In genomic region chr11:121291896-121292502, GRCh38 we compare ENCODE assay signal across 8 cellular contexts. TPM values are rescaled to one million over a fixed set of nuclear protein-coding genes. Genes with fewer than 3 reads are reported as not detected.
A peak's percentile ranks its signal among the peaks of the same experiment; 100 is the strongest.
DNase-seq lines count a peak whose midpoint lies in the region; ATAC-seq lines count a peak whose summit lies in the region.

No MANE protein-coding gene starts in this region.

- peaks cover 0 to 17% (median 0%) of the 10 kb centered on the region in 5 donors for H3K27me3 Mint-ChIP-seq in naive thymus-derived CD4-positive, alpha-beta T cell

- no peaks in the 10 kb centered on the region for H3K4me1 ChIP-seq in SJCRH30
- H3K4me1 ChIP-seq in naive thymus-derived CD4-positive, alpha-beta T cell (ENCODE audit: control insufficient read depth in 2 of 2, insufficient read depth in 2 of 2, low read length in 2 of 2) = peaks cover 6 to 18% of the 10 kb centered on the region in 2 donors

- H3K27ac Mint-ChIP-seq in naive thymus-derived CD4-positive, alpha-beta T cell = peak overlapping the region; percentile 88 to 100 (median 99)

- peak overlapping the region; percentile 72 for H3K4me3 ChIP-seq in SJCRH30
- peak overlapping the region; percentile 72 for H3K4me3 ChIP-seq in naive thymus-derived CD4-positive, alpha-beta T cell (ENCODE audit: low read length)

- no peak overlapping the region; the same call in 1 of the 2 replicates for H3K27ac ChIP-seq in SJCRH30
- H3K27ac ChIP-seq in epithelial cell of prostate = peak overlapping the region; percentile 67
- peak overlapping the region; percentile 95 for H3K27ac ChIP-seq in naive thymus-derived CD4-positive, alpha-beta T cell (ENCODE audit: low read depth, low read length)

- H3K4me3 Mint-ChIP-seq in naive thymus-derived CD4-positive, alpha-beta T cell = peak overlapping the region; percentile 90 to 100 (median 94)

- H3K36me3 Mint-ChIP-seq in naive thymus-derived CD4-positive, alpha-beta T cell = peaks cover 0 to 17% (median 6%) of the 10 kb centered on the region in 5 donors

- H3K9me3 Mint-ChIP-seq in naive thymus-derived CD4-positive, alpha-beta T cell = peaks cover 0 to 5% (median 0%) of the 10 kb centered on the region in 11 donors

- POLR2A ChIA-PET in naive thymus-derived CD4-positive, alpha-beta T cell (lab: Charles Lee) = interaction anchor here (0.6 to 2.2 kb wide), 26 partner anchors 8 to 314 kb away, joined by 3 to 36 read pairs (median 3); partner anchors contain the start of gene SORL1-AS1

- H3K9me3 ChIP-seq in SJCRH30 (replicated peaks) = no peaks in the 10 kb centered on the region
- no peaks in the 10 kb centered on the region for H3K9me3 ChIP-seq in naive thymus-derived CD4-positive, alpha-beta T cell (ENCODE audit: control insufficient read depth in 2 of 3, low read length in 3 of 3)

- CTCF ChIA-PET in naive thymus-derived CD4-positive, alpha-beta T cell (lab: Charles Lee) = interaction anchor here (0.8 to 1.6 kb wide), 7 partner anchors 23 to 364 kb away, joined by 3 to 7 read pairs (median 4); no protein-coding TSS in a partner anchor

- no peaks in the 10 kb centered on the region for H3K27me3 ChIP-seq in SJCRH30
- no peaks in the 10 kb centered on the region for H3K27me3 ChIP-seq in naive thymus-derived CD4-positive, alpha-beta T cell (ENCODE audit: control insufficient read depth in 2 of 2, insufficient read depth in 2 of 2, low read length in 2 of 2)

- ATAC-seq in GM19463 (IDR thresholded peaks at IDR 0.05; ENCODE audit: unreplicated experiment) = peak; percentile 29
- ATAC-seq in HG03469 (IDR thresholded peaks at IDR 0.05; ENCODE audit: unreplicated experiment) = peak; percentile 9
- peak; percentile 39 for ATAC-seq in naive thymus-derived CD4-positive, alpha-beta T cell
- no peak for ATAC-seq in GM19023 (IDR thresholded peaks at IDR 0.05; ENCODE audit: unreplicated experiment)

- H3K36me3 ChIP-seq in SJCRH30 = no peaks in the 10 kb centered on the region
- H3K36me3 ChIP-seq in naive thymus-derived CD4-positive, alpha-beta T cell (ENCODE audit: control insufficient read depth in 2 of 3, insufficient read depth in 3 of 3, low read length in 3 of 3) = peaks cover 0 to 4% (median 0%) of the 10 kb centered on the region in 3 experiments

- intact Hi-C loops in naive thymus-derived CD4-positive, alpha-beta T cell (cut with micrococcal nuclease) = loop anchor here (1.0 to 10.0 kb wide), 10 partner anchors 43 to 1770 kb away; partner anchors contain the start of genes HSPA8 (in 1 of the 2), SORL1 (in 1 of the 2) and SORL1-AS1 (in 1 of the 2)

- peaks cover 32 to 59% (median 51%) of the 10 kb centered on the region in 7 donors for H3K4me1 Mint-ChIP-seq in naive thymus-derived CD4-positive, alpha-beta T cell

- peak; percentile 47 for DNase-seq in DMS153 (lab: John Stamatoyannopoulos, UW)
- DNase-seq in SJCRH30 = no peak
- DNase-seq in epithelial cell of prostate (ENCODE audit: low read depth, low spot score) = no peak
- no peak for DNase-seq in naive thymus-derived CD4-positive, alpha-beta T cell
- no peak for DNase-seq in activated CD8-positive, alpha-beta memory T cell treated with anti-CD3 and anti-CD28 coated beads for 24 hours

RNA-seq across cellular contexts. Expression of gene SC5D, which starts 0.6 kb away (rescaled TPM):
- 34.9 and 39.5 TPM in 2 replicates for total RNA-seq in SJCRH30 (2014; rRNA removed; shearing (Covaris generic))
- total RNA-seq in naive thymus-derived CD4-positive, alpha-beta T cell = 10 to 100 TPM; 21.5 to 48.7 (median 32.8) TPM
- polyA plus RNA-seq in naive thymus-derived CD4-positive, alpha-beta T cell = 10 to 100 TPM in 1 of 2 donors, 1 to 10 TPM in 1; 7.9 to 13.3 TPM
